Comparison of ENCODE assay signal across 32 cellular contexts in the genomic region with DNA sequence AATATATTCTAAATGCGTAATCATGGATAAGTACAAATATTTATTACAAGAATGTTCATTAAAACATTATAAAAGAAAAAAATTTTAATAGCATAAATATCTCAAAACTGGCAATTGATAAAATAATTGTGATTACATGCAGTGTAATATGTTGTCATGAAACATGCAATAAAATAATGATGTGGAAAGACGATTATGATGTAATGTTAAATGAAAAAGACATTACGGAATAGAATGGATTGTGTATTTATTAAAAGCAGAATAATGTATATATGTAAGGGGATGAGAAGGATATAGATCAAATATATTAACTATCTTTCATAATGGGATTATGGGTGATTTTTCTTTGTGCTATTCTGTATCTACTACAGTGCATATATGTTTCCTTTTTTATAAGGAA. TPM values are rescaled to one million over a fixed set of nuclear protein-coding genes. Genes with fewer than 3 reads are reported as not detected.
"Had no signal": no experiment of that assay in that cellular context is flagged by ENCODE, and none has a peak within 500 bp of the region (broad histone marks: within the 10 kb centered on the region; RNA-seq: fewer than 3 reads in every experiment).

No MANE protein-coding gene starts in this region.

- H3K27ac ChIP-seq: neural progenitor cell, parathyroid adenoma, psoas muscle, skin epidermis, spleen, suprapubic skin, testis, tibial artery, transverse colon, upper lobe of right lung, uterus had no signal

- H3K4me2 ChIP-seq: neural progenitor cell, smooth muscle cell had no signal

- H3K36me3 ChIP-seq: uterus had no signal

- DNase-seq: naive B cell; naive thymus-derived CD8-positive, alpha-beta T cell; occipital lobe; posterior cingulate gyrus; psoas muscle; right cardiac atrium; spleen; stimulated activated CD4-positive, alpha-beta T cell treated with anti-CD3 and anti-CD28 coated beads, Interleukin-12 subunit alpha, Interleukin-12 subunit beta, amount 100 ng/mL, for 4 hours; stimulated activated CD4-positive, alpha-beta T cell treated with anti-CD3 and anti-CD28 coated beads, Interleukin-1b, Interleukin-23, amount 100 ng/mL, for 48 hours; stimulated activated CD4-positive, alpha-beta T cell treated with anti-CD3 and anti-CD28 coated beads, Interleukin-4, amount 100 ng/mL, for 1 hour; stimulated activated CD4-positive, alpha-beta T cell treated with anti-CD3 and anti-CD28 coated beads, Interleukin-4, amount 100 ng/mL, for 4 hours; stimulated activated CD8-positive, alpha-beta memory T cell treated with anti-CD3 and anti-CD28 coated beads, Interleukin-4, amount 100 ng/mL, for 48 hours; stimulated activated naive CD4-positive, alpha-beta T cell; stimulated activated naive CD8-positive, alpha-beta T cell treated with anti-CD3 and anti-CD28 coated beads, Interleukin-15, amount 100 ng/mL, for 72 hours; stimulated activated naive CD8-positive, alpha-beta T cell treated with anti-CD3 and anti-CD28 coated beads, Interleukin-15, Interleukin-2, amounts not matched to agents 100 U/mL and 50 U/mL, for 24 hours; substantia nigra; testis; tibial artery; transverse colon; upper lobe of right lung; uterus had no signal

- H3K27me3 ChIP-seq: neural progenitor cell, spleen, suprapubic skin, testis, tibial artery, transverse colon, upper lobe of right lung, uterus had no signal

- H3K27me3 Mint-ChIP-seq: naive B cell; naive thymus-derived CD8-positive, alpha-beta T cell; progenitor cell of endocrine pancreas; stimulated activated memory B cell treated with anti-CD40 and anti-IgM and Interleukin-4, amounts not matched to agents 10 μg/mL and 1 μg/mL and 100 μg/mL, for 72 hours; stimulated activated naive CD8-positive, alpha-beta T cell treated with anti-CD3 and anti-CD28 coated beads, Interleukin-15, amount 100 ng/mL, for 72 hours; type B pancreatic cell had no signal

- H3K4me1 Mint-ChIP-seq: naive B cell; naive thymus-derived CD8-positive, alpha-beta T cell; nephron; neural progenitor cell; stimulated activated memory B cell treated with anti-CD40 and anti-IgM and Interleukin-4, amounts not matched to agents 10 μg/mL and 1 μg/mL and 100 μg/mL, for 72 hours; stimulated activated naive CD8-positive, alpha-beta T cell treated with anti-CD3 and anti-CD28 coated beads, Interleukin-15, amount 100 ng/mL, for 72 hours had no signal

- H3K9me3 Mint-ChIP-seq: naive B cell; naive thymus-derived CD8-positive, alpha-beta T cell; nephron; neural progenitor cell; stimulated activated memory B cell treated with anti-CD40 and anti-IgM and Interleukin-4, amounts not matched to agents 10 μg/mL and 1 μg/mL and 100 μg/mL, for 72 hours; stimulated activated naive CD8-positive, alpha-beta T cell treated with anti-CD3 and anti-CD28 coated beads, Interleukin-15, amount 100 ng/mL, for 72 hours; type B pancreatic cell had no signal

- H3K27ac Mint-ChIP-seq: naive B cell; naive thymus-derived CD8-positive, alpha-beta T cell; nephron; neural progenitor cell; progenitor cell of endocrine pancreas; stimulated activated memory B cell treated with anti-CD40 and anti-IgM and Interleukin-4, amounts not matched to agents 10 μg/mL and 1 μg/mL and 100 μg/mL, for 72 hours; stimulated activated naive CD8-positive, alpha-beta T cell treated with anti-CD3 and anti-CD28 coated beads, Interleukin-15, amount 100 ng/mL, for 72 hours; type B pancreatic cell had no signal

- H3K4me3 ChIP-seq: neural progenitor cell, psoas muscle, skin epidermis, smooth muscle cell, spleen, suprapubic skin, testis, tibial artery, transverse colon, upper lobe of right lung, uterus had no signal

- H3K4me1 ChIP-seq: neural progenitor cell, parathyroid adenoma, psoas muscle, spleen, suprapubic skin, testis, tibial artery, transverse colon, upper lobe of right lung, uterus had no signal

- H3K4me3 Mint-ChIP-seq: naive B cell; naive thymus-derived CD8-positive, alpha-beta T cell; nephron; neural progenitor cell; stimulated activated memory B cell treated with anti-CD40 and anti-IgM and Interleukin-4, amounts not matched to agents 10 μg/mL and 1 μg/mL and 100 μg/mL, for 72 hours; stimulated activated naive CD8-positive, alpha-beta T cell treated with anti-CD3 and anti-CD28 coated beads, Interleukin-15, amount 100 ng/mL, for 72 hours; type B pancreatic cell had no signal

- H3K9me3 ChIP-seq: psoas muscle, spleen, suprapubic skin, testis, tibial artery, transverse colon, upper lobe of right lung, uterus had no signal

- ATAC-seq: naive thymus-derived CD8-positive, alpha-beta T cell; psoas muscle; right cardiac atrium; sciatic nerve; stimulated activated memory B cell treated with anti-CD40 and anti-IgM and Interleukin-4, amounts not matched to agents 10 μg/mL and 1 μg/mL and 100 μg/mL, for 72 hours; stimulated activated naive CD8-positive, alpha-beta T cell treated with anti-CD3 and anti-CD28 coated beads, Interleukin-15, amount 100 ng/mL, for 72 hours; stimulated activated naive CD8-positive, alpha-beta T cell treated with anti-CD3 and anti-CD28 coated beads, Interleukin-15, Interleukin-2, amounts not matched to agents 100 U/mL and 50 U/mL, for 24 hours; upper lobe of right lung had no signal

RNA-seq across cellular contexts. Expression of gene GALNT8, which starts 38.5 kb away (rescaled TPM):
- total RNA-seq: osteoblast had no signal
